In genomic region chr5:50856720-50857119, GRCh38 we compare ENCODE assay signal across 10 cellular contexts.
A peak's percentile ranks its signal among the peaks of the same experiment; 100 is the strongest.
DNase-seq lines count a peak whose midpoint lies in the region; ATAC-seq, FAIRE-seq and TF ChIP-seq lines count a peak whose summit lies in the region.
"Had no signal": no experiment of that assay in that cellular context is flagged by ENCODE, and none has a peak within 500 bp of the region (broad histone marks: within the 10 kb centered on the region; RNA-seq: fewer than 3 reads in every experiment).

No MANE protein-coding gene starts in this region.

- H3K36me3 Mint-ChIP-seq in activated B cell treated with CpG ODN at 0.5 μM for 24 hours (ENCODE audit: low read depth): no peaks in the 10 kb centered on the region

- intact Hi-C loops in activated B cell treated with CpG ODN at 0.5 μM for 24 hours (cut with micrococcal nuclease): loop anchor here (5.0 to 10.0 kb wide), 2 partner anchors 192 to 414 kb away; partner anchors contain the start of genes EMB and PARP8

- H3K4me3 Mint-ChIP-seq in activated B cell treated with CpG ODN at 0.5 μM for 24 hours: peak overlapping the region; percentile 55

- DNase-seq in activated B cell treated with CpG ODN at 0.5 μM for 24 hours (no peak), DMS79 treated with DMSO at 0.1 percent for 48 hours (lab: John Stamatoyannopoulos, UW) (no peak), OCI-M2 (lab: John Stamatoyannopoulos, UW; ENCODE audit: unreplicated experiment) (no peak), urothelium cell line (ENCODE audit: low spot score) (no peak)
- no peak for DNase-seq in activated CD4-positive, CD25-positive, alpha-beta regulatory T cell (lab: John Stamatoyannopoulos, UW)
- DNase-seq: IMR-90, pancreas had no signal

- no peaks in the 10 kb centered on the region for H3K27me3 Mint-ChIP-seq in activated B cell treated with CpG ODN at 0.5 μM for 24 hours

- peak overlapping the region; percentile 74 for H3K27ac Mint-ChIP-seq in activated B cell treated with CpG ODN at 0.5 μM for 24 hours

- no peak for FAIRE-seq in urothelium cell line (lab: Jason Lieb, UNC)
- FAIRE-seq: pancreas had no signal

- POLR2A ChIA-PET in activated B cell treated with CpG ODN at 0.5 μM for 24 hours (lab: Charles Lee): interaction anchor here (1.0 kb wide), 1 partner anchor 190 kb away, joined by 4 read pairs; the partner anchor contains the start of gene PARP8

- peaks cover 55% of the 10 kb centered on the region for H3K4me1 Mint-ChIP-seq in activated B cell treated with CpG ODN at 0.5 μM for 24 hours

- peaks cover 4% of the 10 kb centered on the region for H3K9me3 Mint-ChIP-seq in activated B cell treated with CpG ODN at 0.5 μM for 24 hours

- CTCF ChIA-PET in activated B cell treated with CpG ODN at 0.5 μM for 24 hours (lab: Charles Lee): no interaction called here

- peak; percentile 87 for ATAC-seq in GM18511 (IDR thresholded peaks at IDR 0.05; ENCODE audit: unreplicated experiment)
- ATAC-seq in GM21576 (IDR thresholded peaks at IDR 0.05; ENCODE audit: unreplicated experiment): peak; percentile 82
- ATAC-seq in HG03378 (IDR thresholded peaks at IDR 0.05; ENCODE audit: unreplicated experiment): peak; percentile 87
- peak; percentile 56 for ATAC-seq in activated B cell treated with CpG ODN at 0.5 μM for 24 hours (ENCODE audit: low read depth)

- no peak for TF ChIP-seq CTCF in activated B cell treated with CpG ODN at 0.5 μM for 24 hours (IDR thresholded peaks at IDR 0.05)
